Comparison of ENCODE assay signal across 19 cellular contexts in the genomic region with DNA sequence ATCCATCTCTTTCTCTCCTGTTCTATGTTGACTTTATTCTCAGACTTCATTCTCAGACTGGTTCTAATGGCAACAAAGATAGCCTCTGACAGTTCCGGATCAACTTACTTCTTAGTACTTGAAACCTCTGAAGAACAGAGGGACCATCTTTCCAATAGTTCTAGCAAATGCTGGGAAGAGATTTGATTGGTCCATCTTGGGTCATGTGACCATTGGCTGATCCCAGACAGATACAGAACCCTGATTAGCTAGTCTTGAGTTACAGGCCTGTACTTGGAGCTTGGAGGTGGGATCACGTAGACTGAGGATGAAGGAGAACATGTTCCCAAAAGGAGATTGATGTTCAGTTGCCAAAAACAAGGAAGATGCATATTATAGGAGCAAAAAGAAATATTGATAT.
DNase-seq lines count a peak whose midpoint lies in the region; ATAC-seq and TF ChIP-seq lines count a peak whose summit lies in the region.
"Had no signal": no experiment of that assay in that cellular context is flagged by ENCODE, and none has a peak within 500 bp of the region (broad histone marks: within the 10 kb centered on the region; RNA-seq: fewer than 3 reads in every experiment).

No MANE protein-coding gene starts in this region.

- H4K8ac ChIP-seq in mesendoderm (ENCODE audit: low read depth, low read length), result no peak overlapping the region

- peaks cover 11% of the 10 kb centered on the region for H3K9me3 ChIP-seq in psoas muscle
- H3K9me3 ChIP-seq: HAP-1 had no signal

- TF ChIP-seq EP300 in Ishikawa (IDR thresholded peaks at IDR 0.05; ENCODE audit: borderline replicate concordance), result no peak

- intact Hi-C loops in psoas muscle (cut with DNase I), result loop anchor here (5.0 to 10.0 kb wide), 2 partner anchors 64 to 211 kb away; no protein-coding TSS in a partner anchor

- H3K27me3 ChIP-seq in mesendoderm (ENCODE audit: insufficient read depth, low read length, poor library complexity) (no peaks in the 10 kb centered on the region), psoas muscle (ENCODE audit: insufficient read depth in 3 of 3, low read length in 2 of 3) (no peaks in the 10 kb centered on the region)

- H3K36me3 ChIP-seq in mesendoderm (ENCODE audit: control insufficient read depth, insufficient read depth, low read length), result no peaks in the 10 kb centered on the region
- H3K36me3 ChIP-seq in psoas muscle (ENCODE audit: insufficient read depth in 1 of 2, low read depth in 1 of 2), result no peaks in the 10 kb centered on the region
- H3K36me3 ChIP-seq: HAP-1 had no signal

- H3K4me1 ChIP-seq in mesendoderm (ENCODE audit: control insufficient read depth, low read depth, low read length) (no peaks in the 10 kb centered on the region), psoas muscle (peaks cover 12% of the 10 kb centered on the region)
- H3K4me1 ChIP-seq: HAP-1 had no signal

- no peak overlapping the region for H2BK5ac ChIP-seq in mesendoderm (ENCODE audit: low read length)

- H3K4ac ChIP-seq in mesendoderm (ENCODE audit: low read depth, low read length), result no peak overlapping the region

- no peaks in the 10 kb centered on the region for H3K79me1 ChIP-seq in mesendoderm (ENCODE audit: low read length)

- no CpG with 5 or more reads among the region's 2 CpGs for WGBS in mesendoderm (ENCODE audit: extremely low coverage, insufficient coverage, low lambda C conversion rate)
- 83 to 93% (median 90%) methylated on average over 2 of the region's 2 CpGs for WGBS in psoas muscle, 3 donors

- H3K79me2 ChIP-seq in mesendoderm (ENCODE audit: control insufficient read depth, insufficient read depth, low read length), result no peaks in the 10 kb centered on the region

- H3K27ac ChIP-seq in mesendoderm (ENCODE audit: low read depth, low read length) (no peak overlapping the region), psoas muscle (no peak overlapping the region)
- H3K27ac ChIP-seq: 22Rv1 had no signal

- H3K18ac ChIP-seq in mesendoderm (ENCODE audit: low read length), result no peak overlapping the region

- H4K5ac ChIP-seq in mesendoderm (ENCODE audit: low read length), result no peak overlapping the region

- no peak overlapping the region for H3K56ac ChIP-seq in mesendoderm (ENCODE audit: low read length)

- ATAC-seq in psoas muscle, result no peak
- ATAC-seq in GM19023 (IDR thresholded peaks at IDR 0.05; ENCODE audit: unreplicated experiment), result no peak
- ATAC-seq: GM23338, Panc1, T-cell had no signal

- no peak overlapping the region for H3K4me3 ChIP-seq in mesendoderm (ENCODE audit: low read length)
- H3K4me3 ChIP-seq in psoas muscle, result no peak overlapping the region
- H3K4me3 ChIP-seq: GM23338, HAP-1 had no signal

- no peak overlapping the region for H2BK15ac ChIP-seq in mesendoderm (replicated peaks; ENCODE audit: low read depth)

- no peak overlapping the region for H2AK5ac ChIP-seq in mesendoderm (ENCODE audit: low read length)

- no peak overlapping the region for H3K4me2 ChIP-seq in mesendoderm (ENCODE audit: low read length)
- H3K4me2 ChIP-seq: GM23338 had no signal

- no peak overlapping the region for H3K9ac ChIP-seq in mesendoderm (ENCODE audit: low read length)

- no peak overlapping the region for H2BK120ac ChIP-seq in mesendoderm (ENCODE audit: low read depth, low read length)

- H3K23ac ChIP-seq in mesendoderm (ENCODE audit: low read length), result no peak overlapping the region

- TF ChIP-seq CTCF in psoas muscle (IDR thresholded peaks at IDR 0.05), result no peak

- DNase-seq in DMS 273 (lab: John Stamatoyannopoulos, UW; ENCODE audit: unreplicated experiment) (peak; percentile 4), DMS 273 treated with DMSO at 0.1 percent for 48 hours (lab: John Stamatoyannopoulos, UW) (no peak), SK-N-DZ (ENCODE audit: low spot score) (peak; percentile 28), mesendoderm (peak; percentile 40), psoas muscle (no peak)
- DNase-seq: Calu3, KG1, MM.1S, NCI-H2029, NCI-H446 treated with DMSO at 0.1 percent for 48 hours, NCI-H526, SHP77 treated with DMSO at 0.1 percent for 48 hours, T-cell had no signal

- no peak for TF ChIP-seq RAD21 in Ishikawa (IDR thresholded peaks at IDR 0.05; ENCODE audit: low read depth)

TF ChIP-seq in Ishikawa, 13 proteins besides CTCF, POLR2A, EP300 and RAD21:
- no peak for TF ChIP-seq CREB1 (IDR thresholded peaks at IDR 0.05; ENCODE audit: low read depth)
- TF ChIP-seq, protein P1, sequence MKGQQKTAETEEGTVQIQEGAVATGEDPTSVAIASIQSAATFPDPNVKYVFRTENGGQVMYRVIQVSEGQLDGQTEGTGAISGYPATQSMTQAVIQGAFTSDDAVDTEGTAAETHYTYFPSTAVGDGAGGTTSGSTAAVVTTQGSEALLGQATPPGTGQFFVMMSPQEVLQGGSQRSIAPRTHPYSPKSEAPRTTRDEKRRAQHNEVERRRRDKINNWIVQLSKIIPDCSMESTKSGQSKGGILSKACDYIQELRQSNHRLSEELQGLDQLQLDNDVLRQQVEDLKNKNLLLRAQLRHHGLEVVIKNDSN (IDR thresholded peaks at IDR 0.05), result peak; percentile 78
- no peak for TF ChIP-seq EGR1 (IDR thresholded peaks at IDR 0.05)

Comparison
In these comparisons a context has a peak if more than half of its experiments do, and no peak if none do; other contexts are left out.
1. DNase-seq: peak in DMS 273 (single experiment), SK-N-DZ (single experiment) and mesendoderm (single experiment); none in DMS 273 treated with DMSO at 0.1 percent for 48 hours (single experiment) and psoas muscle (0 of 2).